In genomic region chr7:36366649-36367560, GRCh38 we compare ENCODE assay signal across 1 cellular context.
TF ChIP-seq lines count a peak whose summit lies in the region.

No MANE protein-coding gene starts in this region.

TF ChIP-seq in HepG2, 621 proteins besides CTCF, POLR2A, EP300 and RAD21 (continued from another document and continues in another):
- TF ChIP-seq ZBTB43 (CRISPR knock-in tag; conservative IDR thresholded peaks at IDR 0.05) (no peak), MAFF (IDR thresholded peaks at IDR 0.05; ENCODE audit: low read depth, low read length) (no peak), ZBTB37 (CRISPR knock-in tag; IDR thresholded peaks at IDR 0.05) (no peak), MXD1 (CRISPR knock-in tag; IDR thresholded peaks at IDR 0.05) (peak; percentile 75), MIXL1 (CRISPR knock-in tag; IDR thresholded peaks at IDR 0.05) (0 out of 2 replicates have a peak, but pooled peaks have one; percentile 17), PREB (CRISPR knock-in tag; IDR thresholded peaks at IDR 0.05) (no peak), KDM1A (CRISPR knock-in tag; IDR thresholded peaks at IDR 0.05) (no peak), RCOR2 (CRISPR knock-in tag; IDR thresholded peaks at IDR 0.05) (no peak), ZNF430 (CRISPR knock-in tag; IDR thresholded peaks at IDR 0.05) (0 out of 2 replicates have a peak, but pooled peaks have one; percentile 73), MTF2 (CRISPR knock-in tag; IDR thresholded peaks at IDR 0.05; ENCODE audit: borderline replicate concordance) (0 out of 2 replicates have a peak, but pooled peaks have one; percentile 42), ZFX (CRISPR knock-in tag; IDR thresholded peaks at IDR 0.05; ENCODE audit: low read depth) (peak; percentile 86), ZNF503 (CRISPR knock-in tag; IDR thresholded peaks at IDR 0.05) (peak; percentile 36; the same call in 1 of the 2 replicates), MYPOP (CRISPR knock-in tag; IDR thresholded peaks at IDR 0.05) (peak; percentile 99), SRF (IDR thresholded peaks at IDR 0.05; ENCODE audit: low read depth, low read length) (peak; percentile 33; the same call in 1 of the 2 replicates), SMAD3 (CRISPR knock-in tag; IDR thresholded peaks at IDR 0.05) (0 out of 2 replicates have a peak, but pooled peaks have one; percentile 49), MYNN (CRISPR knock-in tag; IDR thresholded peaks at IDR 0.05; ENCODE audit: low read depth) (no peak), ZNF713 (CRISPR knock-in tag; IDR thresholded peaks at IDR 0.05) (no peak), MZF1 (CRISPR knock-in tag; IDR thresholded peaks at IDR 0.05; ENCODE audit: borderline replicate concordance) (no peak), PHF21A (CRISPR knock-in tag; IDR thresholded peaks at IDR 0.05) (no peak), ZNF891 (CRISPR knock-in tag; IDR thresholded peaks at IDR 0.05) (peak; percentile 77; the same call in 1 of the 2 replicates), ZNF20 (CRISPR knock-in tag; IDR thresholded peaks at IDR 0.05) (no peak), ZNF513 (CRISPR knock-in tag; conservative IDR thresholded peaks at IDR 0.05) (no peak), HMG20A (CRISPR knock-in tag; IDR thresholded peaks at IDR 0.05; ENCODE audit: borderline replicate concordance) (no peak), GATAD2A (CRISPR knock-in tag; IDR thresholded peaks at IDR 0.05) (peak; percentile 51), NFIB (CRISPR knock-in tag; IDR thresholded peaks at IDR 0.05; ENCODE audit: borderline replicate concordance) (no peak), CAMTA2 (CRISPR knock-in tag; IDR thresholded peaks at IDR 0.05; ENCODE audit: borderline replicate concordance) (peak; percentile 82; the same call in 1 of the 2 replicates), SP2 (CRISPR knock-in tag; IDR thresholded peaks at IDR 0.05) (no peak), GTF3A (CRISPR knock-in tag; conservative IDR thresholded peaks at IDR 0.05) (no peak), HOXA3 (CRISPR knock-in tag; IDR thresholded peaks at IDR 0.05) (peak; percentile 88), NFYC (CRISPR knock-in tag; IDR thresholded peaks at IDR 0.05) (no peak), MBD4 (IDR thresholded peaks at IDR 0.05; ENCODE audit: borderline replicate concordance, low read length) (no peak), CCAR2 (optimal IDR thresholded peaks at IDR 0.05; ENCODE audit: low read depth, low read length) (no peak), NFKB2 (CRISPR knock-in tag; IDR thresholded peaks at IDR 0.05; ENCODE audit: borderline replicate concordance) (peak; percentile 34; the same call in 1 of the 2 replicates), ZNF354B (CRISPR knock-in tag; IDR thresholded peaks at IDR 0.05) (0 out of 2 replicates have a peak, but pooled peaks have one; percentile 28), ATF1 (CRISPR knock-in tag; IDR thresholded peaks at IDR 0.05) (no peak), ZNF256 (CRISPR knock-in tag; conservative IDR thresholded peaks at IDR 0.05) (no peak), ISL2 (CRISPR knock-in tag; IDR thresholded peaks at IDR 0.05) (peak; percentile 66; the same call in 1 of the 2 replicates), HNRNPL (IDR thresholded peaks at IDR 0.05; ENCODE audit: low read depth, low read length) (no peak), ZNF878 (CRISPR knock-in tag; IDR thresholded peaks at IDR 0.05) (no peak), SAFB2 (CRISPR knock-in tag; IDR thresholded peaks at IDR 0.05; ENCODE audit: borderline replicate concordance, low read depth) (peak; percentile 67; the same call in 1 of the 2 replicates), ZNF142 (CRISPR knock-in tag; IDR thresholded peaks at IDR 0.05) (peak; percentile 33), SNAPC4 (CRISPR knock-in tag; IDR thresholded peaks at IDR 0.05) (no peak; the same call in 1 of the 2 replicates), DNMT1 (CRISPR knock-in tag; IDR thresholded peaks at IDR 0.05) (peak; percentile 64; the same call in 1 of the 2 replicates), ZNF460 (CRISPR knock-in tag; IDR thresholded peaks at IDR 0.05; ENCODE audit: borderline replicate concordance) (no peak; the same call in 1 of the 2 replicates), ZNF772 (CRISPR knock-in tag; IDR thresholded peaks at IDR 0.05) (peak; percentile 84), AHR (CRISPR knock-in tag; IDR thresholded peaks at IDR 0.05) (no peak)
